23 cellular contexts compared by ENCODE assay signal in the genomic region with DNA sequence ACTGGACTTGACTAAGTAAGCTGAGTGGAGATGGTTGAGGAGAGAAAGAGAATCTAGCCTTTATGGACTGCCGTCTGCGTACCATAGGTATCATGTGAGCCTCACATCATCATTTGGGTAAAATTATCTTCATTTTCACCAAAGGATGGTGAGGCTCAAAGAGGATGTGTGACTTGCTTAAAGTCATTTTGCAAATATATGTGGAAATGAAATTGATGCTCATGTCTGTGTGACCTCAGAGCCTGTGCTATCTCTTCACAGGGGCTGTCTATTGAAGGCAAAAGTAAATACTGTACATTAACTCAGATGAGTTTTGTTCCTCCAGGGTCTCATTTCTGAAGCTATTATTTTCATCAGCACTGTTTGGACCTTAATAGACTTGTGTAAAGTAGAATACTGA.
DNase-seq lines count a peak whose midpoint lies in the region; ATAC-seq, FAIRE-seq and TF ChIP-seq lines count a peak whose summit lies in the region.
"Had no signal": no experiment of that assay in that cellular context is flagged by ENCODE, and none has a peak within 500 bp of the region (broad histone marks: within the 10 kb centered on the region; RNA-seq: fewer than 3 reads in every experiment).

No MANE protein-coding gene starts in this region.

- no peaks in the 10 kb centered on the region for H3K9me3 ChIP-seq in tibial artery
- H3K9me3 ChIP-seq: BLaER1 had no signal

- H3K4me3 ChIP-seq in tibial artery, result no peak overlapping the region
- H3K4me3 ChIP-seq: BLaER1, GM12878, GM23338, K562 had no signal

- intact Hi-C loops in tibial artery (cut with DNase I; ENCODE audit: low total_unique reads), result no loop called here

- no peak for DNase-seq in GM12892 (ENCODE audit: insufficient read length)
- peak; percentile 12 for DNase-seq in germinal center (ENCODE audit: low spot score)
- DNase-seq in stimulated activated naive CD8-positive, alpha-beta T cell treated with anti-CD3 and anti-CD28 coated beads, Interleukin-15, Interleukin-2, amounts not matched to agents 100 U/mL and 50 U/mL, for 24 hours, result no peak
- DNase-seq in G401 (ENCODE audit: low spot score), result no peak
- DNase-seq in tibial artery, result no peak
- DNase-seq in glutamatergic neuron, result no peak
- DNase-seq: 8988T; CD4-positive, alpha-beta memory T cell; DMS153; DMS79 treated with DMSO at 0.1 percent for 48 hours; H7; HFFc6; IMR-90 had no signal

- no peak for TF ChIP-seq POLR2A in GM12892 (IDR thresholded peaks at IDR 0.05; ENCODE audit: low read depth, low read length)

- ATAC-seq in GM19351 (IDR thresholded peaks at IDR 0.05; ENCODE audit: unreplicated experiment) (peak; percentile 51), HG03565 (IDR thresholded peaks at IDR 0.05; ENCODE audit: unreplicated experiment) (peak; percentile 33)
- no peak for ATAC-seq in stimulated activated naive CD8-positive, alpha-beta T cell treated with anti-CD3 and anti-CD28 coated beads, Interleukin-15, Interleukin-2, amounts not matched to agents 100 U/mL and 50 U/mL, for 24 hours
- ATAC-seq: GM12878, GM23338, HCT116, K562 had no signal

- peaks cover 4% of the 10 kb centered on the region for H3K27me3 Mint-ChIP-seq in glutamatergic neuron (ENCODE audit: unreplicated experiment)
- H3K27me3 Mint-ChIP-seq: CD4-positive, alpha-beta memory T cell had no signal

- peaks cover 5% of the 10 kb centered on the region for H3K9me3 Mint-ChIP-seq in glutamatergic neuron (ENCODE audit: unreplicated experiment)
- H3K9me3 Mint-ChIP-seq: CD14-positive monocyte; CD4-positive, alpha-beta memory T cell; GM23338; HFFc6 had no signal

- no peak overlapping the region for H3K27ac ChIP-seq in tibial artery
- H3K27ac ChIP-seq: BLaER1, HL-60 had no signal

- no peaks in the 10 kb centered on the region for H3K36me3 ChIP-seq in tibial artery

- TF ChIP-seq CTCF in tibial artery (IDR thresholded peaks at IDR 0.05) (no peak), glutamatergic neuron (IDR thresholded peaks at IDR 0.05; ENCODE audit: partially characterized antibody, unreplicated experiment) (no peak)

- peak; percentile 54 for FAIRE-seq in GM12892 (lab: Jason Lieb, UNC)
- FAIRE-seq: GM18507, K562 had no signal

- H3K36me3 Mint-ChIP-seq in glutamatergic neuron (ENCODE audit: unreplicated experiment), result peaks cover 6% of the 10 kb centered on the region

- no peaks in the 10 kb centered on the region for H3K27me3 ChIP-seq in tibial artery
- H3K27me3 ChIP-seq: BLaER1 had no signal

- H3K27ac Mint-ChIP-seq in glutamatergic neuron (ENCODE audit: unreplicated experiment), result no peak overlapping the region
- H3K27ac Mint-ChIP-seq: CD14-positive monocyte; CD4-positive, alpha-beta memory T cell; GM23338; HFFc6 had no signal

- H3K4me1 ChIP-seq in tibial artery, result no peaks in the 10 kb centered on the region
- H3K4me1 ChIP-seq: BLaER1 had no signal

- in situ Hi-C loops in G401 (cut with HindIII; ENCODE audit: low sequenced_read_pairs), result no loop called here

- H3K4me1 Mint-ChIP-seq in glutamatergic neuron (ENCODE audit: low read depth, unreplicated experiment), result peaks cover 6% of the 10 kb centered on the region
- H3K4me1 Mint-ChIP-seq: CD14-positive monocyte; CD4-positive, alpha-beta memory T cell; GM23338 had no signal

- H3K4me3 Mint-ChIP-seq in glutamatergic neuron (ENCODE audit: unreplicated experiment), result no peak overlapping the region
- H3K4me3 Mint-ChIP-seq: CD14-positive monocyte; CD4-positive, alpha-beta memory T cell; GM23338; HFFc6 had no signal
